ENCODE assay signal across 19 cellular contexts in genomic region chr6:33678246-33678931, GRCh38.
"Had no signal": no experiment of that assay in that cellular context is flagged by ENCODE, and none has a peak within 500 bp of the region (broad histone marks: within the 10 kb centered on the region; RNA-seq: fewer than 3 reads in every experiment).

No MANE protein-coding gene starts in this region.

- DNase-seq: activated CD4-positive, alpha-beta memory T cell treated with anti-CD3 and anti-CD28 coated beads, Interleukin-2, amount 10 ng/mL, durations not matched to agents 7 days and 5 days; activated CD4-positive, alpha-beta T cell treated with anti-CD3 and anti-CD28 coated beads, Interleukin-2, amount 10 ng/mL, durations not matched to agents 24 days and 14 days; activated naive CD8-positive, alpha-beta T cell treated with anti-CD3 and anti-CD28 coated beads for 36 hours; activated T-cell treated with anti-CD3 and anti-CD28 coated beads, Interleukin-2, amount 50 U/mL, for 1 hour; head of caudate nucleus; hypothalamus; left ventricle myocardium inferior; nucleus accumbens; small intestine; stimulated activated CD4-positive, alpha-beta T cell treated with anti-CD3 and anti-CD28 coated beads, Interleukin-2, amount 100 ng/mL, for 24 hours; substantia nigra; tibial artery had no signal

- H3K4me1 ChIP-seq: gastroesophageal sphincter had no signal

- H3K4me3 Mint-ChIP-seq: activated CD4-positive, alpha-beta memory T cell treated with anti-CD3 and anti-CD28 coated beads, Interleukin-2, amount 10 ng/mL, durations not matched to agents 7 days and 5 days; activated CD4-positive, alpha-beta T cell treated with anti-CD3 and anti-CD28 coated beads, Interleukin-2, amount 10 ng/mL, durations not matched to agents 24 days and 14 days; activated naive CD8-positive, alpha-beta T cell treated with anti-CD3 and anti-CD28 coated beads for 36 hours; natural killer cell treated with Interleukin-12 subunit alpha and Interleukin-12 subunit beta and Interleukin-15 and Interleukin-18, amount 100 ng/mL, for 72 hours; stimulated activated memory B cell treated with anti-CD40 and anti-IgM and Interleukin-4, amounts not matched to agents 10 μg/mL and 1 μg/mL and 100 μg/mL, for 72 hours had no signal

- H3K27ac ChIP-seq: coronary artery, gastroesophageal sphincter, left ventricle myocardium inferior, tibial artery had no signal

- H3K9me3 ChIP-seq: gastroesophageal sphincter, left ventricle myocardium inferior, tibial artery had no signal

- H3K27me3 Mint-ChIP-seq: activated CD4-positive, alpha-beta memory T cell treated with anti-CD3 and anti-CD28 coated beads, Interleukin-2, amount 10 ng/mL, durations not matched to agents 7 days and 5 days; activated CD4-positive, alpha-beta T cell treated with anti-CD3 and anti-CD28 coated beads, Interleukin-2, amount 10 ng/mL, durations not matched to agents 24 days and 14 days; activated naive CD8-positive, alpha-beta T cell treated with anti-CD3 and anti-CD28 coated beads for 36 hours; natural killer cell treated with Interleukin-12 subunit alpha and Interleukin-12 subunit beta and Interleukin-15 and Interleukin-18, amount 100 ng/mL, for 72 hours; stimulated activated memory B cell treated with anti-CD40 and anti-IgM and Interleukin-4, amounts not matched to agents 10 μg/mL and 1 μg/mL and 100 μg/mL, for 72 hours had no signal

- H3K9me3 Mint-ChIP-seq: activated CD4-positive, alpha-beta memory T cell treated with anti-CD3 and anti-CD28 coated beads, Interleukin-2, amount 10 ng/mL, durations not matched to agents 7 days and 5 days; activated CD4-positive, alpha-beta T cell treated with anti-CD3 and anti-CD28 coated beads, Interleukin-2, amount 10 ng/mL, durations not matched to agents 24 days and 14 days; activated naive CD8-positive, alpha-beta T cell treated with anti-CD3 and anti-CD28 coated beads for 36 hours; natural killer cell treated with Interleukin-12 subunit alpha and Interleukin-12 subunit beta and Interleukin-15 and Interleukin-18, amount 100 ng/mL, for 72 hours; stimulated activated memory B cell treated with anti-CD40 and anti-IgM and Interleukin-4, amounts not matched to agents 10 μg/mL and 1 μg/mL and 100 μg/mL, for 72 hours had no signal

- H3K4me3 ChIP-seq: coronary artery, gastroesophageal sphincter, left ventricle myocardium inferior, tibial artery had no signal

- H3K27ac Mint-ChIP-seq: activated CD4-positive, alpha-beta memory T cell treated with anti-CD3 and anti-CD28 coated beads, Interleukin-2, amount 10 ng/mL, durations not matched to agents 7 days and 5 days; activated CD4-positive, alpha-beta T cell treated with anti-CD3 and anti-CD28 coated beads, Interleukin-2, amount 10 ng/mL, durations not matched to agents 24 days and 14 days; activated naive CD8-positive, alpha-beta T cell treated with anti-CD3 and anti-CD28 coated beads for 36 hours; natural killer cell treated with Interleukin-12 subunit alpha and Interleukin-12 subunit beta and Interleukin-15 and Interleukin-18, amount 100 ng/mL, for 72 hours; stimulated activated memory B cell treated with anti-CD40 and anti-IgM and Interleukin-4, amounts not matched to agents 10 μg/mL and 1 μg/mL and 100 μg/mL, for 72 hours had no signal

- FAIRE-seq: astrocyte, small intestine had no signal

- ATAC-seq: activated CD4-positive, CD25-positive, alpha-beta regulatory T cell treated with anti-CD3 and anti-CD28 coated beads, Interleukin-2, amount 50 U/mL, for 24 hours; gastroesophageal sphincter; natural killer cell treated with Interleukin-12 subunit alpha and Interleukin-12 subunit beta and Interleukin-15 and Interleukin-18, amount 100 ng/mL, for 72 hours; sciatic nerve; stimulated activated memory B cell treated with anti-CD40 and anti-IgM and Interleukin-4, amounts not matched to agents 10 μg/mL and 1 μg/mL and 100 μg/mL, for 72 hours had no signal

- H3K27me3 ChIP-seq: tibial artery had no signal
